Comparison of ENCODE assay signal across 14 cellular contexts in the genomic region with DNA sequence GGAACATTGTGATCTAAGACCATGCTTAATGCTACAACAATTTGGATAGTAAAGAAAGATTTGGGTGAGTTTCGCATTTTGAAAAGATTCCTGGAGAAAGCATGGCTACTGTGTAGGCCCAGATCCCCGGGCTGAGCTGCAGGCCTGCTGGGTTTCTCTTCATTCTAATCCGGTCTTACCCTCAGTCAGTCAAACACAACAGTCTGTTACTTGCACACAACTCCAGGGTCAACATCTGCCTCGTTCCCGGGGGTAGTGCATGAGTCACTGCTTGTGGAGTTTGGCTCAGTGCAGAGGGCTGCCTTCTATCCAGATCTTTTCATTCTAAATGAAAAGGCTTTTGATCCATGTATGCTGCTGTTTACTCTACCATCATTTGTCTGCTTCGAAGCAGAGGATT.
DNase-seq lines count a peak whose midpoint lies in the region; ATAC-seq and TF ChIP-seq lines count a peak whose summit lies in the region.
"Had no signal": no experiment of that assay in that cellular context is flagged by ENCODE, and none has a peak within 500 bp of the region (broad histone marks: within the 10 kb centered on the region; RNA-seq: fewer than 3 reads in every experiment).

No MANE protein-coding gene starts in this region.

- whole genome bisulfite sequencing in endodermal cell (ENCODE audit: insufficient coverage in 1 of 2, insufficient read length in 1 of 2), 2 experiments = 33 to 48% methylated on average over 3 to 6 of the region's 6 CpGs
- WGBS in mesodermal cell (ENCODE audit: insufficient coverage in 2 of 2), 2 experiments = 70 to 76% methylated on average over 2 to 3 of the region's 6 CpGs

- POLR2A ChIA-PET in A673 (lab: Charles Lee; ENCODE audit: low non-redundant PET) = no interaction called here

- H3K27ac ChIP-seq in A673 (ENCODE audit: low read depth, low read length, poor library complexity, severe bottlenecking) (no peak overlapping the region), endodermal cell (ENCODE audit: low read depth, low read length) (no peak overlapping the region), mesodermal cell (ENCODE audit: low read depth, low read length, severe bottlenecking) (peak overlapping the region; percentile 47)
- H3K27ac ChIP-seq: thyroid gland had no signal

- H3K4me3 ChIP-seq in A673 (ENCODE audit: low read depth, low read length, poor library complexity, severe bottlenecking) (no peak overlapping the region), endodermal cell (ENCODE audit: low read length) (no peak overlapping the region), mesodermal cell (ENCODE audit: extremely low read depth, insufficient read depth, low read length, poor library complexity, severe bottlenecking) (no peak overlapping the region), MG63 (no peak overlapping the region)
- H3K4me3 ChIP-seq: lung, thyroid gland had no signal

- DNase-seq in A673 (ENCODE audit: low spot score) = peak; percentile 18
- peak; percentile 87 for DNase-seq in NCI-H1694 (lab: John Stamatoyannopoulos, UW)
- peak; percentile 64 for DNase-seq in endodermal cell
- DNase-seq in stimulated activated CD4-positive, alpha-beta T cell treated with anti-CD3 and anti-CD28 coated beads, Interleukin-15, amount 100 ng/mL, for 24 hours = no peak
- no peak for DNase-seq in AG20443 (ENCODE audit: low spot score)
- DNase-seq in MG63 = no peak
- DNase-seq: activated CD4-positive, alpha-beta T cell treated with anti-CD3 and anti-CD28 coated beads for 1 hour; central memory CD4-positive, alpha-beta T cell; NCI-H1048; SW 1271; thyroid gland had no signal

- no peaks in the 10 kb centered on the region for H3K9me3 ChIP-seq in A673 (ENCODE audit: low read depth, low read length, poor library complexity, severe bottlenecking)
- H3K9me3 ChIP-seq in endodermal cell (ENCODE audit: control insufficient read depth, low read length) = peaks cover 11% of the 10 kb centered on the region
- H3K9me3 ChIP-seq in mesodermal cell (ENCODE audit: control insufficient read depth, low read length) = no peaks in the 10 kb centered on the region
- H3K9me3 ChIP-seq in MG63 = no peaks in the 10 kb centered on the region
- H3K9me3 ChIP-seq: thyroid gland had no signal

- H3K4me3 Mint-ChIP-seq in endodermal cell = no peak overlapping the region

- intact Hi-C loops in A673 (cut with micrococcal nuclease; ENCODE audit: unreplicated experiment) = no loop called here

- peak overlapping the region; percentile 33 for H3K27ac Mint-ChIP-seq in endodermal cell

- no peaks in the 10 kb centered on the region for H3K4me1 ChIP-seq in A673 (ENCODE audit: insufficient read depth, low read length, poor library complexity, severe bottlenecking)
- H3K4me1 ChIP-seq in endodermal cell (ENCODE audit: control insufficient read depth, insufficient read depth, low read length) = peaks cover 12% of the 10 kb centered on the region
- no peaks in the 10 kb centered on the region for H3K4me1 ChIP-seq in mesodermal cell (ENCODE audit: control insufficient read depth, insufficient read depth, low read length, poor library complexity, severe bottlenecking)
- H3K4me1 ChIP-seq: thyroid gland had no signal

- H3K4me1 Mint-ChIP-seq in endodermal cell = peaks cover 24% of the 10 kb centered on the region

- H3K27me3 Mint-ChIP-seq in endodermal cell (ENCODE audit: insufficient read depth) = no peaks in the 10 kb centered on the region

- TF ChIP-seq CTCF in A673 (conservative IDR thresholded peaks at IDR 0.05; ENCODE audit: low read depth, low read length) = no peak
- no peak for TF ChIP-seq CTCF in endodermal cell (conservative IDR thresholded peaks at IDR 0.05)

- H3K36me3 Mint-ChIP-seq in endodermal cell (ENCODE audit: low read depth) = no peaks in the 10 kb centered on the region

- no peak for ATAC-seq in HG02852 (IDR thresholded peaks at IDR 0.05; ENCODE audit: unreplicated experiment)

- CTCF ChIA-PET in A673 (lab: Charles Lee) = no interaction called here

- H3K9ac ChIP-seq in endodermal cell (ENCODE audit: extremely low read depth, low read length, poor library complexity, severe bottlenecking) = no peak overlapping the region

- H3K27me3 ChIP-seq in A673 (replicated peaks; ENCODE audit: insufficient read depth, low read depth, low read length, poor library complexity) (no peaks in the 10 kb centered on the region), endodermal cell (ENCODE audit: control insufficient read depth, insufficient read depth, low read length, poor library complexity, severe bottlenecking) (no peaks in the 10 kb centered on the region), MG63 (no peaks in the 10 kb centered on the region)
- H3K27me3 ChIP-seq: thyroid gland had no signal

- H3K9me3 Mint-ChIP-seq in endodermal cell = no peaks in the 10 kb centered on the region

- H3K36me3 ChIP-seq in A673 (ENCODE audit: insufficient read depth, low read length, poor library complexity, severe bottlenecking) (no peaks in the 10 kb centered on the region), endodermal cell (ENCODE audit: control insufficient read depth, insufficient read depth, low read length) (no peaks in the 10 kb centered on the region), mesodermal cell (ENCODE audit: control insufficient read depth, insufficient read depth, low read length) (no peaks in the 10 kb centered on the region), MG63 (no peaks in the 10 kb centered on the region)
- H3K36me3 ChIP-seq: thyroid gland had no signal

- BruUV-seq in A673 (replicated peaks; lab: Mats Ljungman, UMichigan) = no TSS peak

Comparison
In these comparisons a context has a peak if more than half of its experiments do, and no peak if none do; other contexts are left out.
1. DNase-seq: peak in A673 (single experiment), NCI-H1694 (single experiment) and endodermal cell (single experiment); none in stimulated activated CD4-positive, alpha-beta T cell treated with anti-CD3 and anti-CD28 coated beads, Interleukin-15, amount 100 ng/mL, for 24 hours (single experiment), AG20443 (single experiment) and MG63 (single experiment).